In genomic region chr2:144354953-144355352, GRCh38 we compare ENCODE assay signal across 22 cellular contexts.
A peak's percentile ranks its signal among the peaks of the same experiment; 100 is the strongest.
DNase-seq lines count a peak whose midpoint lies in the region; ATAC-seq, FAIRE-seq and TF ChIP-seq lines count a peak whose summit lies in the region.
"Had no signal": no experiment of that assay in that cellular context is flagged by ENCODE, and none has a peak within 500 bp of the region (broad histone marks: within the 10 kb centered on the region; RNA-seq: fewer than 3 reads in every experiment).

No MANE protein-coding gene starts in this region.

- H3K9me1 ChIP-seq in endothelial cell of umbilical vein (replicated peaks; ENCODE audit: control insufficient read depth, extremely low read depth, insufficient read depth, low read length), result no peaks in the 10 kb centered on the region

- H3K4me2 ChIP-seq in OCI-LY3 (ENCODE audit: low read length) (no peak overlapping the region), endothelial cell of umbilical vein (ENCODE audit: insufficient read depth, low read length) (no peak overlapping the region), HepG2 (ENCODE audit: low read depth, low read length) (no peak overlapping the region), MM.1S (ENCODE audit: low read depth, low read length) (no peak overlapping the region), PC-9 (no peak overlapping the region)
- H3K4me2 ChIP-seq: smooth muscle cell had no signal

- in situ Hi-C loops in HepG2 (cut with HindIII; ENCODE audit: extremely low pct_ligation_motif_present, low pct_unique_long_range_greater_than_20kb), result no loop called here

- TF ChIP-seq CTCF in OCI-LY3 (IDR thresholded peaks at IDR 0.05; ENCODE audit: low read depth, low read length) (no peak), endothelial cell of umbilical vein (IDR thresholded peaks at IDR 0.05; ENCODE audit: extremely low read depth in 1 of 2, insufficient read depth in 1 of 2, low read depth in 1 of 2, low read length in 2 of 2) (no peak), HepG2 (CRISPR knock-in tag; IDR thresholded peaks at IDR 0.05) (no peak), pancreas (IDR thresholded peaks at IDR 0.05) (no peak), MM.1S (IDR thresholded peaks at IDR 0.05; ENCODE audit: low read length) (no peak), PC-9 (conservative IDR thresholded peaks at IDR 0.05) (no peak)

- H3K9ac ChIP-seq in OCI-LY3 (ENCODE audit: low read length) (no peak overlapping the region), endothelial cell of umbilical vein (replicated peaks; ENCODE audit: extremely low read depth, insufficient read depth, low read length) (no peak overlapping the region), HepG2 (ENCODE audit: insufficient read depth, low read depth, low read length) (no peak overlapping the region), MM.1S (ENCODE audit: low read length) (no peak overlapping the region)

- H3K9me3 ChIP-seq in OCI-LY3 (ENCODE audit: insufficient read depth, low read length), result no peaks in the 10 kb centered on the region
- H3K9me3 ChIP-seq in endothelial cell of umbilical vein (replicated peaks; ENCODE audit: control insufficient read depth, insufficient read depth, low read length), result no peaks in the 10 kb centered on the region
- H3K9me3 ChIP-seq in HepG2 (ENCODE audit: low read length), result no peaks in the 10 kb centered on the region
- H3K9me3 ChIP-seq in pancreas, result no peaks in the 10 kb centered on the region
- no peaks in the 10 kb centered on the region for H3K9me3 ChIP-seq in MM.1S (replicated peaks; ENCODE audit: insufficient read depth, low read length)
- H3K9me3 ChIP-seq in PC-9 (ENCODE audit: insufficient read depth, low read depth), result peaks cover 12% of the 10 kb centered on the region; the same call in 1 of the 2 replicates
- H3K9me3 ChIP-seq: neutrophil, psoas muscle, thoracic aorta had no signal

- 23% methylated on average over 3 of the region's 3 CpGs for WGBS in HepG2 (ENCODE audit: low lambda C conversion rate)
- 51 to 58% methylated on average over 3 of the region's 3 CpGs for WGBS in pancreas, 2 donors

- POLR2A ChIA-PET in endothelial cell of umbilical vein (lab: Charles Lee) (no interaction called here), HepG2 (lab: Yijun Ruan, JAX) (no interaction called here), PC-9 (lab: Charles Lee; ENCODE audit: unreplicated experiment) (interaction anchor here (0.7 kb wide), 1 partner anchor 347 kb away, joined by 6 read pairs; no protein-coding TSS in a partner anchor)

- TF ChIP-seq POLR2A in GM12891 (IDR thresholded peaks at IDR 0.05; ENCODE audit: low read depth, low read length), result no peak
- TF ChIP-seq POLR2A in endothelial cell of umbilical vein (IDR thresholded peaks at IDR 0.05; ENCODE audit: low read depth, low read length), result no peak
- TF ChIP-seq POLR2A in HepG2 (IDR thresholded peaks at IDR 0.05; ENCODE audit: insufficient read depth in 1 of 2, low read depth in 2 of 2, low read length in 2 of 2), result no peak

- intact Hi-C loops in endothelial cell of umbilical vein (cut with micrococcal nuclease), result loop anchor here (5.0 to 10.0 kb wide), 2 partner anchors 587 to 1240 kb away; no protein-coding TSS in a partner anchor
- intact Hi-C loops in HepG2 (cut with micrococcal nuclease; ENCODE audit: unreplicated experiment), result no loop called here
- intact Hi-C loops in pancreas (cut with DNase I), result no loop called here
- intact Hi-C loops in PC-9 (cut with micrococcal nuclease; ENCODE audit: unreplicated experiment), result no loop called here

- H3F3A ChIP-seq in MM.1S (ENCODE audit: insufficient read depth, low read length) (no peaks in the 10 kb centered on the region), PC-9 (ENCODE audit: insufficient read depth, low read depth) (no peaks in the 10 kb centered on the region)

- H3K27me3 ChIP-seq in OCI-LY3 (ENCODE audit: low read depth, low read length), result no peaks in the 10 kb centered on the region
- no peaks in the 10 kb centered on the region for H3K27me3 ChIP-seq in endothelial cell of umbilical vein (ENCODE audit: control insufficient read depth in 2 of 2, insufficient read depth in 2 of 2, low read length in 2 of 2)
- H3K27me3 ChIP-seq in HepG2 (ENCODE audit: control insufficient read depth in 1 of 2, insufficient read depth in 2 of 2, low read length in 2 of 2), result peaks cover 0 to 4% of the 10 kb centered on the region in 2 experiments; a peak in 1 of 5 replicates
- H3K27me3 ChIP-seq in pancreas, result no peaks in the 10 kb centered on the region
- H3K27me3 ChIP-seq in MM.1S (replicated peaks; ENCODE audit: insufficient read depth, low read length), result no peaks in the 10 kb centered on the region
- H3K27me3 ChIP-seq in PC-9 (ENCODE audit: insufficient read depth, low read depth), result no peaks in the 10 kb centered on the region
- H3K27me3 ChIP-seq: neutrophil had no signal

- DNase-seq in GM12891 (ENCODE audit: insufficient read length, low spot score), result no peak
- DNase-seq in endothelial cell of umbilical vein (ENCODE audit: low read depth, low spot score), result no peak
- DNase-seq in HepG2 (ENCODE audit: low spot score), result no peak
- DNase-seq in pancreas, result no peak
- DNase-seq in MM.1S, result no peak
- DNase-seq in C1 segment of cervical spinal cord (lab: John Stamatoyannopoulos, UW), result no peak
- no peak for DNase-seq in PC-9
- DNase-seq: activated CD8-positive, alpha-beta T cell treated with anti-CD3 and anti-CD28 coated beads for 36 hours; activated gamma-delta T cell treated with Interleukin-2 at 50 U/mL for 16 hours; activated T-cell treated with anti-CD3 and anti-CD28 coated beads for 4 hours; dermis blood vessel endothelial cell; GDM1; NCI-H1436 treated with DMSO at 0.1 percent for 48 hours; NCI-H524; psoas muscle; T-helper 9 cell had no signal

- dilution Hi-C loops in endothelial cell of umbilical vein (cut with MboI; ENCODE audit: extremely low pct_ligation_motif_present, low sequenced_read_pairs), result loop anchor here (25.0 kb wide), 1 partner anchor 157 kb away; the partner anchor contains the start of gene ZEB2

- ATAC-seq in HepG2, result no peak
- no peak for ATAC-seq in pancreas
- ATAC-seq: activated CD4-positive, CD25-positive, alpha-beta regulatory T cell treated with anti-CD3 and anti-CD28 coated beads, Interleukin-2, amount 50 U/mL, for 24 hours; activated CD8-positive, alpha-beta T cell treated with anti-CD3 and anti-CD28 coated beads for 36 hours; psoas muscle; stimulated activated memory B cell treated with anti-CD40 and anti-IgM and Interleukin-4, amounts not matched to agents 10 μg/mL and 1 μg/mL and 100 μg/mL, for 72 hours had no signal

- no peak for TF ChIP-seq RAD21 in HepG2 (CRISPR knock-in tag; IDR thresholded peaks at IDR 0.05)

- H3K4me3 ChIP-seq in OCI-LY3 (ENCODE audit: low read length) (no peak overlapping the region), endothelial cell of umbilical vein (replicated peaks in 1 of 3; ENCODE audit: insufficient read depth in 1 of 3, low read depth in 1 of 3, low read length in 3 of 3) (no peak overlapping the region), HepG2 (replicated peaks in 1 of 3; ENCODE audit: insufficient read depth in 1 of 3, low read depth in 2 of 3, low read length in 3 of 3) (no peak overlapping the region), pancreas (no peak overlapping the region), MM.1S (ENCODE audit: low read length) (no peak overlapping the region), PC-9 (no peak overlapping the region)
- H3K4me3 ChIP-seq: psoas muscle, smooth muscle cell, thoracic aorta had no signal

- TF ChIP-seq EP300 in HepG2 (IDR thresholded peaks at IDR 0.05; ENCODE audit: low read depth in 2 of 2, low read length in 2 of 2) (no peak), HepG2 (CRISPR knock-in tag; IDR thresholded peaks at IDR 0.05; ENCODE audit: borderline replicate concordance) (no peak)

- H3K4me1 ChIP-seq in OCI-LY3 (ENCODE audit: low read length), result peaks cover 52% of the 10 kb centered on the region
- H3K4me1 ChIP-seq in endothelial cell of umbilical vein (ENCODE audit: control insufficient read depth, extremely low read depth, insufficient read depth, low read length), result peaks cover 37% of the 10 kb centered on the region
- H3K4me1 ChIP-seq in HepG2 (ENCODE audit: insufficient read depth, low read length), result peaks cover 7% of the 10 kb centered on the region
- H3K4me1 ChIP-seq in pancreas, result no peaks in the 10 kb centered on the region
- H3K4me1 ChIP-seq in MM.1S (ENCODE audit: low read length), result no peaks in the 10 kb centered on the region
- peaks cover 24% of the 10 kb centered on the region for H3K4me1 ChIP-seq in PC-9 (replicated peaks; ENCODE audit: insufficient read depth)
- H3K4me1 ChIP-seq: psoas muscle had no signal

- FAIRE-seq in GM12891 (lab: Jason Lieb, UNC), result peak; percentile 5
- no peak for FAIRE-seq in endothelial cell of umbilical vein (lab: Jason Lieb, UNC)
- FAIRE-seq in HepG2 (lab: Jason Lieb, UNC), result no peak
- FAIRE-seq in pancreas (lab: Jason Lieb, UNC), result no peak

- H4K20me1 ChIP-seq in OCI-LY3 (ENCODE audit: insufficient read depth, low read length) (no peaks in the 10 kb centered on the region), endothelial cell of umbilical vein (replicated peaks; ENCODE audit: control insufficient read depth, extremely low read depth, insufficient read depth, low read length) (no peaks in the 10 kb centered on the region), HepG2 (ENCODE audit: insufficient read depth, low read length) (no peaks in the 10 kb centered on the region), MM.1S (ENCODE audit: insufficient read depth, low read length) (no peaks in the 10 kb centered on the region), PC-9 (ENCODE audit: insufficient read depth) (no peaks in the 10 kb centered on the region)

- peak overlapping the region; percentile 86; the same call in 1 of the 2 replicates for H3K27ac ChIP-seq in OCI-LY3 (ENCODE audit: low read length)
- H3K27ac ChIP-seq in endothelial cell of umbilical vein (ENCODE audit: insufficient read depth, low read depth, low read length), result no peak overlapping the region
- no peak overlapping the region for H3K27ac ChIP-seq in HepG2 (ENCODE audit: extremely low read length, insufficient read depth, low read length)
- no peak overlapping the region for H3K27ac ChIP-seq in pancreas
- no peak overlapping the region for H3K27ac ChIP-seq in MM.1S (ENCODE audit: low read length)
- no peak overlapping the region for H3K27ac ChIP-seq in PC-9
- H3K27ac ChIP-seq: neutrophil, psoas muscle, thoracic aorta had no signal

- CTCF ChIA-PET in endothelial cell of umbilical vein (lab: Charles Lee), result interaction anchor here (1.0 kb wide), 1 partner anchor 10 kb away, joined by 3 read pairs; no protein-coding TSS in a partner anchor
- CTCF ChIA-PET in HepG2 (lab: Yijun Ruan, JAX; ENCODE audit: low intra/inter-chr PET ratio, low total read pairs), result no interaction called here
- CTCF ChIA-PET in PC-9 (lab: Charles Lee), result no interaction called here

- BruUV-seq in endothelial cell of umbilical vein (replicated peaks; lab: Mats Ljungman, UMichigan), result no TSS peak
- no TSS peak for BruUV-seq in HepG2 (replicated peaks; lab: Mats Ljungman, UMichigan)
- no TSS peak for BruUV-seq in PC-9 (replicated peaks; lab: Mats Ljungman, UMichigan)

- H3K79me2 ChIP-seq in OCI-LY3 (ENCODE audit: low read length) (no peaks in the 10 kb centered on the region), endothelial cell of umbilical vein (ENCODE audit: control insufficient read depth, insufficient read depth, low read length) (no peaks in the 10 kb centered on the region), HepG2 (ENCODE audit: insufficient read depth, low read length) (no peaks in the 10 kb centered on the region), MM.1S (ENCODE audit: low read length) (no peaks in the 10 kb centered on the region), PC-9 (ENCODE audit: low read depth) (no peaks in the 10 kb centered on the region)

- H3K9me2 ChIP-seq in MM.1S (replicated peaks; ENCODE audit: insufficient read depth, low read length) (no peaks in the 10 kb centered on the region), PC-9 (ENCODE audit: insufficient read depth) (no peaks in the 10 kb centered on the region)

- H2AFZ ChIP-seq in OCI-LY3 (ENCODE audit: low read depth, low read length), result no peak overlapping the region
- H2AFZ ChIP-seq in endothelial cell of umbilical vein (ENCODE audit: low read depth, low read length), result peak overlapping the region; percentile 21
- no peak overlapping the region for H2AFZ ChIP-seq in HepG2 (ENCODE audit: low read length)
- no peak overlapping the region for H2AFZ ChIP-seq in MM.1S (ENCODE audit: low read length)
- no peak overlapping the region for H2AFZ ChIP-seq in PC-9

- H3K36me3 ChIP-seq in OCI-LY3 (replicated peaks; ENCODE audit: low read depth, low read length), result no peaks in the 10 kb centered on the region
- H3K36me3 ChIP-seq in endothelial cell of umbilical vein (ENCODE audit: control insufficient read depth in 2 of 2, extremely low read depth in 1 of 2, insufficient read depth in 2 of 2, low read length in 2 of 2), result no peaks in the 10 kb centered on the region
- H3K36me3 ChIP-seq in HepG2 (replicated peaks in 1 of 2; ENCODE audit: control insufficient read depth in 1 of 2, insufficient read depth in 2 of 2, low read length in 2 of 2), result no peaks in the 10 kb centered on the region
- H3K36me3 ChIP-seq in pancreas, result no peaks in the 10 kb centered on the region
- no peaks in the 10 kb centered on the region for H3K36me3 ChIP-seq in MM.1S (replicated peaks; ENCODE audit: insufficient read depth, low read length)
- no peaks in the 10 kb centered on the region for H3K36me3 ChIP-seq in PC-9 (ENCODE audit: low read depth)
- H3K36me3 ChIP-seq: neutrophil, thoracic aorta had no signal
